8 cellular contexts compared by ENCODE assay signal in genomic region chr9:126722252-126722921, GRCh38.
DNase-seq lines count a peak whose midpoint lies in the region; ATAC-seq, FAIRE-seq and TF ChIP-seq lines count a peak whose summit lies in the region.

No MANE protein-coding gene starts in this region.

- no peak overlapping the region for H3K9ac ChIP-seq in HepG2 (ENCODE audit: insufficient read depth, low read depth, low read length)

- H2AFZ ChIP-seq in HepG2 (ENCODE audit: low read length) = no peak overlapping the region

- in situ Hi-C loops in HepG2 (cut with HindIII; ENCODE audit: extremely low pct_ligation_motif_present, low pct_unique_long_range_greater_than_20kb) = no loop called here

- DNase-seq in NB4 (ENCODE audit: low read depth) = peak; percentile 36
- peak; percentile 69 to 86 (median 78) for DNase-seq in activated CD4-positive, CD25-positive, alpha-beta regulatory T cell (lab: John Stamatoyannopoulos, UW)
- peak in 40 of 61 donors; percentile 20 to 87 (median 52) for DNase-seq in caudate nucleus (lab: John Stamatoyannopoulos, UW)
- DNase-seq in HepG2 (ENCODE audit: low spot score) = no peak
- peak; percentile 92 to 94 for DNase-seq in stimulated activated CD4-positive, alpha-beta T cell treated with anti-CD3 and anti-CD28 coated beads, Interleukin-4, amount 100 ng/mL, for 4 hours
- DNase-seq in NCI-H2029 treated with DMSO at 0.1 percent for 48 hours (lab: John Stamatoyannopoulos, UW) = no peak

- H3K4me1 ChIP-seq in HEK293 (ENCODE audit: control insufficient read depth, insufficient read depth, low read length) (peaks cover 9% of the 10 kb centered on the region), HepG2 (ENCODE audit: insufficient read depth, low read length) (no peaks in the 10 kb centered on the region)

- peaks cover 2 to 44% of the 10 kb centered on the region in 2 experiments; a peak in 3 of 5 replicates for H3K27me3 ChIP-seq in HepG2 (ENCODE audit: control insufficient read depth in 1 of 2, insufficient read depth in 2 of 2, low read length in 2 of 2)

- TF ChIP-seq POLR2A in NB4 (IDR thresholded peaks at IDR 0.05; ENCODE audit: extremely low read depth, insufficient read length) = peak; percentile 18
- TF ChIP-seq POLR2A in HepG2 (IDR thresholded peaks at IDR 0.05; ENCODE audit: insufficient read depth in 1 of 2, low read depth in 2 of 2, low read length in 2 of 2) = no peak

- intact Hi-C loops in HepG2 (cut with micrococcal nuclease; ENCODE audit: unreplicated experiment) = no loop called here

- H3K79me2 ChIP-seq in HepG2 (ENCODE audit: insufficient read depth, low read length) = no peaks in the 10 kb centered on the region

- WGBS in HepG2 (ENCODE audit: low lambda C conversion rate) = 4% methylated on average over 10 of the region's 45 CpGs

- POLR2A ChIA-PET in HEK293 (lab: Yijun Ruan, JAX) (no interaction called here), HepG2 (lab: Yijun Ruan, JAX) (no interaction called here)

- H3K4me2 ChIP-seq in HepG2 (ENCODE audit: low read depth, low read length) = peak overlapping the region; percentile 66

- H3K4me3 ChIP-seq in GM12875 (ENCODE audit: low read depth, low read length) (peak overlapping the region; percentile 59), HEK293 (ENCODE audit: low read depth, low read length) (peak overlapping the region; percentile 47), NB4 (ENCODE audit: low read depth, low read length) (no peak overlapping the region), HepG2 (replicated peaks in 1 of 3; ENCODE audit: insufficient read depth in 1 of 3, low read depth in 2 of 3, low read length in 3 of 3) (peak overlapping the region; percentile 58 to 72 (median 60); a peak in 5 of 6 replicates)

- no peak for TF ChIP-seq RAD21 in HepG2 (CRISPR knock-in tag; IDR thresholded peaks at IDR 0.05)

- no peaks in the 10 kb centered on the region for H4K20me1 ChIP-seq in HepG2 (ENCODE audit: insufficient read depth, low read length)

- no peaks in the 10 kb centered on the region for H3K36me3 ChIP-seq in HEK293 (ENCODE audit: control insufficient read depth in 2 of 2, insufficient read depth in 1 of 2, low read length in 2 of 2)
- H3K36me3 ChIP-seq in HepG2 (replicated peaks in 1 of 2; ENCODE audit: control insufficient read depth in 1 of 2, insufficient read depth in 2 of 2, low read length in 2 of 2) = no peaks in the 10 kb centered on the region

- BruUV-seq in HepG2 (replicated peaks; lab: Mats Ljungman, UMichigan) = no TSS peak

- TF ChIP-seq EP300 in HepG2 (IDR thresholded peaks at IDR 0.05; ENCODE audit: low read depth in 2 of 2, low read length in 2 of 2) (no peak), HepG2 (CRISPR knock-in tag; IDR thresholded peaks at IDR 0.05; ENCODE audit: borderline replicate concordance) (no peak)

- H3K27ac ChIP-seq in HEK293 (ENCODE audit: extremely low read depth, low read depth, low read length) (peak overlapping the region; percentile 70; the same call in 1 of the 2 replicates), caudate nucleus (ENCODE audit: low read depth, low read length) (no peak overlapping the region), HepG2 (ENCODE audit: extremely low read length, insufficient read depth, low read length) (no peak overlapping the region)

- TF ChIP-seq CTCF in GM12875 (IDR thresholded peaks at IDR 0.05; ENCODE audit: borderline replicate concordance, insufficient read depth, low read depth, low read length) (no peak), HEK293 (tag by site-specific recombination; IDR thresholded peaks at IDR 0.05) (no peak), NB4 (IDR thresholded peaks at IDR 0.05; ENCODE audit: low read depth, low read length) (no peak), HepG2 (CRISPR knock-in tag; IDR thresholded peaks at IDR 0.05) (no peak)

- CTCF ChIA-PET in HEK293 (lab: Yijun Ruan, JAX) (interaction anchor here (3.7 to 4.7 kb wide), 2 partner anchors 17 kb away, joined by 22 to 50 read pairs; no protein-coding TSS in a partner anchor), HepG2 (lab: Yijun Ruan, JAX; ENCODE audit: low intra/inter-chr PET ratio, low total read pairs) (no interaction called here)

- FAIRE-seq in HepG2 (lab: Jason Lieb, UNC) = no peak

- no peaks in the 10 kb centered on the region for H3K9me3 ChIP-seq in HEK293 (ENCODE audit: control insufficient read depth, insufficient read depth, low read depth, low read length)
- no peaks in the 10 kb centered on the region for H3K9me3 ChIP-seq in HepG2 (ENCODE audit: low read length)

- ATAC-seq in HepG2 = peak; percentile 70

TF ChIP-seq in HEK293, 187 proteins besides CTCF, POLR2A, EP300 and RAD21 (continues in another document):
- TF ChIP-seq ZXDB (tag by site-specific recombination; IDR thresholded peaks at IDR 0.05) (no peak), GLI2 (tag by site-specific recombination; IDR thresholded peaks at IDR 0.05; ENCODE audit: borderline replicate concordance, low read depth) (no peak), ZNF341 (tag by site-specific recombination; IDR thresholded peaks at IDR 0.05; ENCODE audit: low read depth) (no peak), PATZ1 (tag by site-specific recombination; IDR thresholded peaks at IDR 0.05) (peak; percentile 70), ZNF785 (tag by site-specific recombination; IDR thresholded peaks at IDR 0.05) (no peak), ZNF48 (tag by site-specific recombination; IDR thresholded peaks at IDR 0.05) (no peak), ZNF324 (tag by site-specific recombination; IDR thresholded peaks at IDR 0.05) (no peak), GLI4 (tag by site-specific recombination; IDR thresholded peaks at IDR 0.05) (no peak), ZNF423 (tag by site-specific recombination; IDR thresholded peaks at IDR 0.05) (peak; percentile 64), ZNF202 (tag by site-specific recombination; IDR thresholded peaks at IDR 0.05; ENCODE audit: borderline replicate concordance) (no peak), RBAK (tag by site-specific recombination; IDR thresholded peaks at IDR 0.05) (no peak), KLF1 (tag by site-specific recombination; IDR thresholded peaks at IDR 0.05) (peak; percentile 58; the same call in 1 of the 2 replicates), ZFP69B (tag by site-specific recombination; IDR thresholded peaks at IDR 0.05) (peak; percentile 62; the same call in 1 of the 2 replicates), TRIM28 (IDR thresholded peaks at IDR 0.05; ENCODE audit: borderline replicate concordance, low read length) (no peak), ZNF112 (tag by site-specific recombination; IDR thresholded peaks at IDR 0.05) (no peak)

TF ChIP-seq in HepG2, 621 proteins besides CTCF, POLR2A, EP300 and RAD21 (continues in another document):
- peak; percentile 23; the same call in 1 of the 2 replicates for TF ChIP-seq KDM2A (CRISPR knock-in tag; IDR thresholded peaks at IDR 0.05; ENCODE audit: borderline replicate concordance, low read depth)
- peak; percentile 38; the same call in 1 of the 2 replicates for TF ChIP-seq ZNF777 (CRISPR knock-in tag; IDR thresholded peaks at IDR 0.05)
- peak; percentile 19; the same call in 1 of the 2 replicates for TF ChIP-seq UBTF (CRISPR knock-in tag; IDR thresholded peaks at IDR 0.05)
- no peak for TF ChIP-seq HDAC6 (IDR thresholded peaks at IDR 0.05; ENCODE audit: low read depth, low read length)
- no peak for TF ChIP-seq ZFP82 (CRISPR knock-in tag; IDR thresholded peaks at IDR 0.05; ENCODE audit: borderline replicate concordance)
- TF ChIP-seq TERF1 (CRISPR knock-in tag; IDR thresholded peaks at IDR 0.05) = no peak
- TF ChIP-seq ZBTB8A (CRISPR knock-in tag; IDR thresholded peaks at IDR 0.05; ENCODE audit: borderline replicate concordance, low read depth) = no peak
- TF ChIP-seq SMAD1 (CRISPR knock-in tag; IDR thresholded peaks at IDR 0.05; ENCODE audit: borderline replicate concordance, low read depth) = 0 out of 2 replicates have a peak, but pooled peaks have one; percentile 40
- peak; percentile 43; the same call in 1 of the 2 replicates for TF ChIP-seq ZFX (CRISPR knock-in tag; IDR thresholded peaks at IDR 0.05; ENCODE audit: low read depth)

Comparison
In these comparisons a context has a peak if more than half of its experiments do, and no peak if none do; other contexts are left out.
1. DNase-seq: peak in NB4 (single experiment), activated CD4-positive, CD25-positive, alpha-beta regulatory T cell (4 of 4), caudate nucleus (40 of 61) and stimulated activated CD4-positive, alpha-beta T cell treated with anti-CD3 and anti-CD28 coated beads, Interleukin-4, amount 100 ng/mL, for 4 hours (2 of 2); none in HepG2 (single experiment) and NCI-H2029 treated with DMSO at 0.1 percent for 48 hours (single experiment).